In genomic region chr7:127770870-127771269, GRCh38 we compare ENCODE assay signal across 24 cellular contexts.
DNase-seq lines count a peak whose midpoint lies in the region; ATAC-seq and TF ChIP-seq lines count a peak whose summit lies in the region.
"Had no signal": no experiment of that assay in that cellular context is flagged by ENCODE, and none has a peak within 500 bp of the region (broad histone marks: within the 10 kb centered on the region; RNA-seq: fewer than 3 reads in every experiment).

No MANE protein-coding gene starts in this region.

- H2AFZ ChIP-seq in fibroblast of lung (ENCODE audit: low read length) = no peak overlapping the region

- H3K4me3 ChIP-seq in fibroblast of lung (replicated peaks in 1 of 4; ENCODE audit: control extremely low read depth in 1 of 4, insufficient read depth in 1 of 4, low read depth in 3 of 4, low read length in 4 of 4) = no peak overlapping the region
- H3K4me3 ChIP-seq: K562, ovary had no signal

- peaks cover 2% of the 10 kb centered on the region for H4K20me1 ChIP-seq in fibroblast of lung (ENCODE audit: control insufficient read depth, extremely low read depth, insufficient read depth, low read length)

- peaks cover 10 to 33% (median 31%) of the 10 kb centered on the region in 4 donors for H3K4me1 Mint-ChIP-seq in naive thymus-derived CD8-positive, alpha-beta T cell

- no peak for ATAC-seq in GM18505 (IDR thresholded peaks at IDR 0.05; ENCODE audit: unreplicated experiment)
- no peak for ATAC-seq in naive thymus-derived CD8-positive, alpha-beta T cell
- ATAC-seq: esophagus mucosa; K562; PC-3; stimulated activated effector memory CD8-positive, alpha-beta T cell treated with anti-CD3 and anti-CD28 coated beads, Interleukin-12 subunit alpha, Interleukin-12 subunit beta, amount 100 ng/mL, for 72 hours had no signal

- peaks cover 0 to 2% (median 0%) of the 10 kb centered on the region in 9 donors for H3K9me3 Mint-ChIP-seq in naive thymus-derived CD8-positive, alpha-beta T cell
- H3K9me3 Mint-ChIP-seq: CD4-positive, CD25-positive, alpha-beta regulatory T cell had no signal

- H3K27ac Mint-ChIP-seq in naive thymus-derived CD8-positive, alpha-beta T cell = no peak overlapping the region
- H3K27ac Mint-ChIP-seq: activated CD4-positive, alpha-beta T cell treated with anti-CD3 and anti-CD28 coated beads, Interleukin-2, amount 10 ng/mL, durations not matched to agents 24 days and 14 days; CD4-positive, CD25-positive, alpha-beta regulatory T cell; stimulated activated effector memory CD8-positive, alpha-beta T cell treated with anti-CD3 and anti-CD28 coated beads, Interleukin-12 subunit alpha, Interleukin-12 subunit beta, amount 100 ng/mL, for 72 hours; type B pancreatic cell had no signal

- no peak overlapping the region for H3K4me3 Mint-ChIP-seq in naive thymus-derived CD8-positive, alpha-beta T cell
- H3K4me3 Mint-ChIP-seq: activated CD4-positive, alpha-beta T cell treated with anti-CD3 and anti-CD28 coated beads, Interleukin-2, amount 10 ng/mL, durations not matched to agents 24 days and 14 days; CD4-positive, CD25-positive, alpha-beta regulatory T cell; stimulated activated effector memory CD8-positive, alpha-beta T cell treated with anti-CD3 and anti-CD28 coated beads, Interleukin-12 subunit alpha, Interleukin-12 subunit beta, amount 100 ng/mL, for 72 hours; type B pancreatic cell had no signal

- peaks cover 0 to 21% (median 18%) of the 10 kb centered on the region in 3 donors for H3K36me3 Mint-ChIP-seq in naive thymus-derived CD8-positive, alpha-beta T cell

- no peaks in the 10 kb centered on the region for H3K27me3 Mint-ChIP-seq in naive thymus-derived CD8-positive, alpha-beta T cell
- H3K27me3 Mint-ChIP-seq: activated CD4-positive, alpha-beta T cell treated with anti-CD3 and anti-CD28 coated beads, Interleukin-2, amount 10 ng/mL, durations not matched to agents 24 days and 14 days; CD4-positive, CD25-positive, alpha-beta regulatory T cell; type B pancreatic cell had no signal

- H3K9ac ChIP-seq in fibroblast of lung (ENCODE audit: insufficient read depth, low read length) = no peak overlapping the region

- POLR2A ChIA-PET in naive thymus-derived CD8-positive, alpha-beta T cell (lab: Charles Lee) = no interaction called here

- no peaks in the 10 kb centered on the region for H3K36me3 ChIP-seq in fibroblast of lung (ENCODE audit: control insufficient read depth, insufficient read depth, low read length)
- H3K36me3 ChIP-seq: ovary had no signal

- TF ChIP-seq POLR2A in GM18505 (IDR thresholded peaks at IDR 0.05; ENCODE audit: borderline replicate concordance, extremely low read depth, insufficient read depth, insufficient read length) = no peak

- DNase-seq in NCI-H82 (lab: John Stamatoyannopoulos, UW) = peak; percentile 50
- no peak for DNase-seq in NCI-H82 treated with DMSO at 0.1 percent for 48 hours (lab: John Stamatoyannopoulos, UW; ENCODE audit: unreplicated experiment)
- peak; percentile 98 for DNase-seq in NCI-H69 (lab: John Stamatoyannopoulos, UW)
- DNase-seq in fibroblast of lung (ENCODE audit: low read depth in 2 of 2) = peak; percentile 44 to 86
- DNase-seq in substantia nigra (lab: John Stamatoyannopoulos, UW) = no peak
- no peak for DNase-seq in AML-193 (lab: John Stamatoyannopoulos, UW)
- DNase-seq in naive thymus-derived CD8-positive, alpha-beta T cell = no peak
- DNase-seq: activated CD4-positive, alpha-beta T cell treated with anti-CD3 and anti-CD28 coated beads, Interleukin-2, amount 10 ng/mL, durations not matched to agents 24 days and 14 days; activated naive CD4-positive, alpha-beta T cell treated with anti-CD3 and anti-CD28 coated beads, Interleukin-2, amount 50 U/mL, for 16 hours; activated T-cell treated with anti-CD3 and anti-CD28 coated beads for 4 hours; CD4-positive, CD25-positive, alpha-beta regulatory T cell; DND-41; left cardiac atrium; NCI-H1092 treated with DMSO at 0.1 percent for 48 hours; NCI-H345; ovary; PC-3 had no signal

- no peaks in the 10 kb centered on the region for H3K27me3 ChIP-seq in fibroblast of lung (ENCODE audit: control insufficient read depth, insufficient read depth, low read length)
- H3K27me3 ChIP-seq: ovary had no signal

- peaks cover 18% of the 10 kb centered on the region for H3K79me2 ChIP-seq in fibroblast of lung (ENCODE audit: control insufficient read depth, insufficient read depth, low read length)

- H3K4me1 ChIP-seq in fibroblast of lung (ENCODE audit: control insufficient read depth, extremely low read depth, insufficient read depth, low read length) = peaks cover 12% of the 10 kb centered on the region

- no peaks in the 10 kb centered on the region for H3K9me3 ChIP-seq in fibroblast of lung (ENCODE audit: control insufficient read depth, insufficient read depth, low read depth, low read length)
- H3K9me3 ChIP-seq: ovary had no signal

- no peak for TF ChIP-seq CTCF in fibroblast of lung (conservative IDR thresholded peaks at IDR 0.05 in 1 of 2, IDR thresholded peaks at IDR 0.05 in 1 of 2; ENCODE audit: low read depth in 1 of 2, low read length in 2 of 2)

- no peak overlapping the region for H3K4me2 ChIP-seq in fibroblast of lung (ENCODE audit: extremely low read depth, insufficient read depth, low read length)

- H3K27ac ChIP-seq in fibroblast of lung (ENCODE audit: insufficient read depth, low read length) (no peak overlapping the region), substantia nigra (ENCODE audit: low read depth, low read length, poor library complexity, severe bottlenecking) (peak overlapping the region; percentile 12)
- H3K27ac ChIP-seq: 22Rv1, HL-60, ovary had no signal

Comparison
In these comparisons a context has a peak if more than half of its experiments do, and no peak if none do; other contexts are left out.
1. DNase-seq: peak in NCI-H82 (single experiment), NCI-H69 (single experiment) and fibroblast of lung (2 of 2); none in NCI-H82 treated with DMSO at 0.1 percent for 48 hours (single experiment), substantia nigra (0 of 49), AML-193 (0 of 2) and naive thymus-derived CD8-positive, alpha-beta T cell (0 of 10).